In genomic region chr2:171598713-171599319, GRCh38 we compare ENCODE assay signal across 8 cellular contexts.
A peak's percentile ranks its signal among the peaks of the same experiment; 100 is the strongest.
DNase-seq lines count a peak whose midpoint lies in the region; TF ChIP-seq lines count a peak whose summit lies in the region.

No MANE protein-coding gene starts in this region.

- no peak overlapping the region for H2BK120ac ChIP-seq in H9 (ENCODE audit: low read depth, low read length, poor library complexity, severe bottlenecking)

- H2AFZ ChIP-seq in H9 (ENCODE audit: low read length) (no peak overlapping the region), MM.1S (ENCODE audit: low read length) (peak overlapping the region; percentile 28; the same call in 1 of the 2 replicates)

- H3K4me1 Mint-ChIP-seq in H9: peaks cover 0 to 3% of the 10 kb centered on the region in 2 experiments; a peak in 1 of 4 replicates

- H4K8ac ChIP-seq in H9 (replicated peaks; ENCODE audit: insufficient read length, low read depth, low read length): no peak overlapping the region

- H3K4me1 ChIP-seq in H9 (ENCODE audit: insufficient read depth, low read length) (no peaks in the 10 kb centered on the region), MM.1S (ENCODE audit: low read length) (no peaks in the 10 kb centered on the region), SJCRH30 (no peaks in the 10 kb centered on the region)

- no peak overlapping the region for H2AK5ac ChIP-seq in H9 (ENCODE audit: insufficient read length, low read length)

- H3K36me3 Mint-ChIP-seq in H9 (ENCODE audit: insufficient read depth in 1 of 3, low read depth in 3 of 3): no peaks in the 10 kb centered on the region

- H3K79me1 ChIP-seq in H9 (ENCODE audit: insufficient read depth, low read depth, low read length, poor library complexity, severe bottlenecking): no peaks in the 10 kb centered on the region

- H3K56ac ChIP-seq in H9 (ENCODE audit: insufficient read length, low read depth, low read length): no peak overlapping the region

- no peak overlapping the region for H3K23ac ChIP-seq in H9 (ENCODE audit: insufficient read length, low read depth, low read length)

- no peaks in the 10 kb centered on the region for H3K23me2 ChIP-seq in H9 (ENCODE audit: insufficient read length, low read depth, low read length, poor library complexity, severe bottlenecking)

- H3K4me2 ChIP-seq in H9 (ENCODE audit: insufficient read depth, insufficient read length, low read length) (no peak overlapping the region), MM.1S (ENCODE audit: low read depth, low read length) (0 out of 2 replicates have a peak overlapping the region, but pooled peaks have one; percentile 5)

- H2BK20ac ChIP-seq in H9 (ENCODE audit: low read depth, low read length, poor library complexity, severe bottlenecking): no peak overlapping the region

- H3F3A ChIP-seq in MM.1S (ENCODE audit: insufficient read depth, low read length): no peaks in the 10 kb centered on the region

- no peak overlapping the region for H2BK15ac ChIP-seq in H9 (ENCODE audit: low read depth, low read length)

- TF ChIP-seq CTCF in H9 (conservative IDR thresholded peaks at IDR 0.05): peak; percentile 84
- peak; percentile 71 for TF ChIP-seq CTCF in MM.1S (IDR thresholded peaks at IDR 0.05; ENCODE audit: low read length)

- no peak overlapping the region for H2BK5ac ChIP-seq in H9 (ENCODE audit: insufficient read length, low read length)

- no peak overlapping the region for H3K14ac ChIP-seq in H9 (ENCODE audit: insufficient read depth, low read length)

- no peaks in the 10 kb centered on the region for H3K9me2 ChIP-seq in MM.1S (replicated peaks; ENCODE audit: insufficient read depth, low read length)

- WGBS in H9 (ENCODE audit: extremely low coverage, insufficient read length, low lambda C conversion rate): no CpG with 5 or more reads among the region's 7 CpGs

- peak; percentile 30 for DNase-seq in activated CD8-positive, alpha-beta memory T cell treated with anti-CD3 and anti-CD28 coated beads, Interleukin-2, amount 50 U/mL, for 4 hours
- DNase-seq in activated CD8-positive, alpha-beta memory T cell treated with anti-CD3 and anti-CD28 coated beads, Interleukin-2, amount 50 U/mL, for 48 hours: no peak
- DNase-seq in H9 (peak; percentile 39), MM.1S (peak; percentile 68), SJCRH30 (peak; percentile 61 to 84), astrocyte of the hippocampus (ENCODE audit: low read depth, low spot score) (peak; percentile 72), hippocampal formation (lab: John Stamatoyannopoulos, UW) (peak; percentile 4 to 73), smooth muscle cell of the brain vasculature (ENCODE audit: low read depth, low spot score) (peak; percentile 24)

- no peaks in the 10 kb centered on the region for H3K27me3 ChIP-seq in H9 (ENCODE audit: insufficient read depth, low read length)
- H3K27me3 ChIP-seq in MM.1S (replicated peaks; ENCODE audit: insufficient read depth, low read length): no peaks in the 10 kb centered on the region
- H3K27me3 ChIP-seq in SJCRH30: no peaks in the 10 kb centered on the region

- no peaks in the 10 kb centered on the region for H3K79me2 ChIP-seq in H9 (ENCODE audit: insufficient read depth, low read length)
- no peaks in the 10 kb centered on the region for H3K79me2 ChIP-seq in MM.1S (ENCODE audit: low read length)

- H3K9me3 Mint-ChIP-seq in H9: peaks cover 3 to 6% of the 10 kb centered on the region in 2 experiments; a peak in 2 of 5 replicates

- no peak overlapping the region for H3K4me3 ChIP-seq in MM.1S (ENCODE audit: low read length)
- H3K4me3 ChIP-seq in SJCRH30: no peak overlapping the region

- H3K4me3 Mint-ChIP-seq in H9: no peak overlapping the region

- H3T11ph ChIP-seq in H9 (ENCODE audit: low read length): no peak overlapping the region

- peaks cover 9% of the 10 kb centered on the region for H3K27me3 Mint-ChIP-seq in H9 (ENCODE audit: low read depth)

- no peak overlapping the region for H3K9ac ChIP-seq in H9 (ENCODE audit: extremely low read depth, insufficient read length, low read length)
- H3K9ac ChIP-seq in MM.1S (ENCODE audit: low read length): no peak overlapping the region

- no peak overlapping the region for H3K27ac ChIP-seq in H9 (ENCODE audit: insufficient read length, low read depth, low read length)
- H3K27ac ChIP-seq in MM.1S (ENCODE audit: low read length): no peak overlapping the region
- no peak overlapping the region for H3K27ac ChIP-seq in SJCRH30

- H3K27ac Mint-ChIP-seq in H9: no peak overlapping the region

- H4K91ac ChIP-seq in H9 (ENCODE audit: insufficient read length, low read depth, low read length): no peak overlapping the region

- H3K9me3 ChIP-seq in H9 (ENCODE audit: control insufficient read depth, low read depth, low read length) (no peaks in the 10 kb centered on the region), MM.1S (replicated peaks; ENCODE audit: insufficient read depth, low read length) (no peaks in the 10 kb centered on the region), SJCRH30 (replicated peaks) (no peaks in the 10 kb centered on the region)

- no peak overlapping the region for H3K18ac ChIP-seq in H9 (ENCODE audit: insufficient read length, low read depth, low read length)

- H4K20me1 ChIP-seq in H9 (ENCODE audit: control insufficient read depth, insufficient read depth, insufficient read length) (no peaks in the 10 kb centered on the region), MM.1S (ENCODE audit: insufficient read depth, low read length) (no peaks in the 10 kb centered on the region)

- H3K36me3 ChIP-seq in MM.1S (replicated peaks; ENCODE audit: insufficient read depth, low read length) (no peaks in the 10 kb centered on the region), SJCRH30 (no peaks in the 10 kb centered on the region)

- H3K4ac ChIP-seq in H9 (ENCODE audit: low read depth, low read length): no peak overlapping the region

- H4K5ac ChIP-seq in H9 (ENCODE audit: insufficient read length, low read depth, low read length): no peak overlapping the region

- H2BK12ac ChIP-seq in H9 (ENCODE audit: insufficient read length, low read depth, low read length): no peak overlapping the region
